8 cellular contexts compared by ENCODE assay signal in the genomic region with DNA sequence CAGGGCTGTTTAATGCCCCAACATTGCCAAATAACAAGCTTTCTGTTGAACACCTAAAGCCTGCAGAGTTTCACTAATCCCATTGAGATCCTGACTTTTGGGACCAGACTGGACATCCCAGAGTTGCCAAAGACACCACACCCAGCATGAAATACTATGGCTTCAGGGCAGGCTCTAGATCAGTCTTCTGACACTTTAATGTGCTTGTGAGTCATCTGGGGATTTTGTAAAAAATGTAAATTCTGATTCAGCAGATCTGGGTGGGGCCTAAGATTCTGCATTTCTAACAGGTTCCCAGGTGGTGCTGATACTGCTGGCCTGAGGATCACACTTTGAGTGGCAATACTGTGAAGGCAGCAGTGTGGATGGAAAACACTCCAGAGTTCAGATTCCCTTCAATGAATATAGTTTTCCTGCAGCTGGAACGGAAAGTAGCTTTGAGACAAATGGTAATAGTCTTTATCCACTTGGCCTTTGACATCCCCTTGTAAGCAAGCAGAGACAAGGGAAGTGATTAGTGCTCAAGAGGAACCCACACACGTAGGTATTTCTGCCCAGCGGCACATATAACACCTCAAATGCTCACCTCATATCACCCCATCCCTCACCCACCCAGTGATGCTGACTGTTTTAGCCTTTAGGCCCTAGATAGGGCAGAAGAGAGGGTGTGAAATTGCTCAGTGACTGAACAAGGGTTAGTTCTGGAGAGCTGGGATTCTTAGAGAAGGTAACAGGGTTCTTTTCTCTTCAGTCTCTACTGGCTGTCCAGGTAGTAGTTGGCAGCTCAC. TPM values are rescaled to one million over a fixed set of nuclear protein-coding genes. Genes with fewer than 3 reads are reported as not detected.
DNase-seq lines count a peak whose midpoint lies in the region; ATAC-seq, FAIRE-seq and TF ChIP-seq lines count a peak whose summit lies in the region.

No MANE protein-coding gene starts in this region.

- DNase-seq in activated CD4-positive, alpha-beta T cell treated with anti-CD3 and anti-CD28 coated beads, Interleukin-2, amount 50 U/mL, for 48 hours, result peak; percentile 3 to 18
- no peak for DNase-seq in neural crest cell (ENCODE audit: low read depth, low spot score)
- no peak for DNase-seq in small intestine
- DNase-seq in posterior cingulate gyrus, result no peak
- no peak for DNase-seq in DMS 273 (lab: John Stamatoyannopoulos, UW; ENCODE audit: unreplicated experiment)
- no peak for DNase-seq in SHP77 treated with DMSO at 0.1 percent for 48 hours (lab: John Stamatoyannopoulos, UW)

- ATAC-seq in GM18498 (IDR thresholded peaks at IDR 0.05; ENCODE audit: unreplicated experiment), result peak; percentile 35
- peak; percentile 50 for ATAC-seq in HG02798 (IDR thresholded peaks at IDR 0.05; ENCODE audit: poor library complexity, unreplicated experiment)

- H3K4me1 ChIP-seq in small intestine (ENCODE audit: control insufficient read depth in 2 of 2, insufficient read depth in 1 of 2, low read depth in 1 of 2, low read length in 1 of 2), result peaks cover 0 to 5% of the 10 kb centered on the region in 2 donors

- WGBS in small intestine, 3 donors, result 50 to 76% (median 60%) methylated on average over 3 of the region's 3 CpGs

- intact Hi-C loops in posterior cingulate gyrus (cut with DNase I), result no loop called here

- no peak overlapping the region for H3K4me3 Mint-ChIP-seq in neural crest cell

- no peak for TF ChIP-seq CTCF in neural crest cell (conservative IDR thresholded peaks at IDR 0.05)

- H3K27ac ChIP-seq in small intestine (ENCODE audit: low read depth in 1 of 2, low read length in 1 of 2), result no peak overlapping the region

- no peak overlapping the region for H3K4me3 ChIP-seq in small intestine (ENCODE audit: low read depth in 1 of 2, low read length in 2 of 2)

- no peaks in the 10 kb centered on the region for H3K36me3 ChIP-seq in small intestine (ENCODE audit: control insufficient read depth in 2 of 2, insufficient read depth in 2 of 2, low read length in 2 of 2)

- H3K27me3 Mint-ChIP-seq in neural crest cell (ENCODE audit: low read depth), result no peaks in the 10 kb centered on the region

- FAIRE-seq in small intestine (lab: Jason Lieb, UNC), result no peak

- H3K36me3 Mint-ChIP-seq in neural crest cell (ENCODE audit: low read depth), result no peaks in the 10 kb centered on the region

- peaks cover 4% of the 10 kb centered on the region for H3K4me1 Mint-ChIP-seq in neural crest cell

- H3K9me3 Mint-ChIP-seq in neural crest cell, result peaks cover 4% of the 10 kb centered on the region

- peak overlapping the region; percentile 57 for H3K27ac Mint-ChIP-seq in neural crest cell (ENCODE audit: unreplicated experiment)

- H3K9me3 ChIP-seq in small intestine (ENCODE audit: control insufficient read depth, low read depth), result no peaks in the 10 kb centered on the region

- H3K27me3 ChIP-seq in small intestine (ENCODE audit: control insufficient read depth in 2 of 2, insufficient read depth in 2 of 2, low read length in 2 of 2), result no peaks in the 10 kb centered on the region

RNA-seq across cellular contexts. Expression of a gene that starts 51.4 kb away (rescaled TPM):
- 81.5 and 84.2 TPM in 2 replicates for total RNA-seq in neural crest cell
- polyA plus RNA-seq in small intestine, result 10 to 100 TPM; 13.5 to 22.6 (median 19.7) TPM

Comparison
In these comparisons a context has a peak if more than half of its experiments do, and no peak if none do; other contexts are left out.
1. DNase-seq: peak in activated CD4-positive, alpha-beta T cell treated with anti-CD3 and anti-CD28 coated beads, Interleukin-2, amount 50 U/mL, for 48 hours (2 of 2); none in neural crest cell (single experiment), small intestine (single experiment), posterior cingulate gyrus (0 of 10), DMS 273 (single experiment) and SHP77 treated with DMSO at 0.1 percent for 48 hours (single experiment).